19 cellular contexts compared by ENCODE assay signal in genomic region chr16:51267676-51268075, GRCh38.
DNase-seq lines count a peak whose midpoint lies in the region; ATAC-seq and TF ChIP-seq lines count a peak whose summit lies in the region.
"Had no signal": no experiment of that assay in that cellular context is flagged by ENCODE, and none has a peak within 500 bp of the region (broad histone marks: within the 10 kb centered on the region; RNA-seq: fewer than 3 reads in every experiment).

No MANE protein-coding gene starts in this region.

- no peaks in the 10 kb centered on the region for H3K9me3 ChIP-seq in vagina

- H3K4me3 ChIP-seq in vagina = no peak overlapping the region
- H3K4me3 ChIP-seq: BLaER1 treated with 17β-estradiol and CSF1 and Interleukin-3, amounts not matched to agents 10 nM and 100 nM had no signal

- H3K27me3 ChIP-seq in layer of hippocampus (ENCODE audit: control insufficient read depth, insufficient read depth, low read length) = peaks cover 2% of the 10 kb centered on the region
- H3K27me3 ChIP-seq in vagina = no peaks in the 10 kb centered on the region
- H3K27me3 ChIP-seq: BLaER1 treated with 17β-estradiol and CSF1 and Interleukin-3, amounts not matched to agents 10 nM and 100 nM had no signal

- H3K36me3 ChIP-seq in vagina = no peaks in the 10 kb centered on the region
- H3K36me3 ChIP-seq: BLaER1 treated with 17β-estradiol and CSF1 and Interleukin-3, amounts not matched to agents 10 nM and 100 nM had no signal

- ATAC-seq in HG03460 (IDR thresholded peaks at IDR 0.05; ENCODE audit: unreplicated experiment) = no peak
- no peak for ATAC-seq in HG02885 (IDR thresholded peaks at IDR 0.05; ENCODE audit: poor library complexity, unreplicated experiment)
- ATAC-seq in stimulated activated naive CD8-positive, alpha-beta T cell treated with anti-CD3 and anti-CD28 coated beads, Interleukin-15, Interleukin-2, amounts not matched to agents 100 U/mL and 50 U/mL, for 24 hours = no peak
- no peak for ATAC-seq in left lobe of liver
- ATAC-seq: HCT116, Right ventricle myocardium inferior had no signal

- peaks cover 6% of the 10 kb centered on the region for H3K4me1 ChIP-seq in vagina

- intact Hi-C loops in vagina (cut with DNase I) = no loop called here

- DNase-seq in pons (ENCODE audit: low spot score) (peak; percentile 58), vagina (ENCODE audit: extremely low spot score in 2 of 2) (no peak), left lobe of liver (ENCODE audit: low spot score) (no peak)
- DNase-seq in stimulated activated naive CD8-positive, alpha-beta T cell treated with anti-CD3 and anti-CD28 coated beads, Interleukin-15, Interleukin-2, amounts not matched to agents 100 U/mL and 50 U/mL, for 24 hours = no peak
- DNase-seq: CD4-positive, alpha-beta memory T cell; Karpas-422; MV-4-11; NCI-H1694 treated with DMSO at 0.1 percent for 48 hours; NCI-H2081 treated with DMSO at 0.1 percent for 48 hours; NCI-H2171 treated with DMSO at 0.1 percent for 48 hours; NCI-H446; NCI-H526 had no signal

- no peak for TF ChIP-seq CTCF in vagina (IDR thresholded peaks at IDR 0.05)

- peak overlapping the region; percentile 85 for H3K27ac ChIP-seq in cingulate gyrus (ENCODE audit: low read depth, low read length)
- H3K27ac ChIP-seq in layer of hippocampus (ENCODE audit: low read depth, low read length) = peak overlapping the region; percentile 89
- peak overlapping the region; percentile 27 for H3K27ac ChIP-seq in vagina

- no peak for TF ChIP-seq POLR2A in vagina (IDR thresholded peaks at IDR 0.05)

Comparison
In these comparisons a context has a peak if more than half of its experiments do, and no peak if none do; other contexts are left out.
1. H3K27ac ChIP-seq: peak in every context shown above with its lines; median percentile 89 in layer of hippocampus; 85 in cingulate gyrus; 27 in vagina.